In genomic region chr14:50711043-50711442, GRCh38 we compare ENCODE assay signal across 7 cellular contexts.
"Had no signal": no experiment of that assay in that cellular context is flagged by ENCODE, and none has a peak within 500 bp of the region (broad histone marks: within the 10 kb centered on the region; RNA-seq: fewer than 3 reads in every experiment).

No MANE protein-coding gene starts in this region.

- FAIRE-seq: G401.6, GM12878, GM12891, GM18507, GM19239 had no signal

- ATAC-seq: GM12878 had no signal

- H3K4me3 ChIP-seq: GM12878 had no signal

- DNase-seq: GDM1, GF-D8 had no signal
